In genomic region chrX:13180807-13181206, GRCh38 we compare ENCODE assay signal across 13 cellular contexts.
DNase-seq lines count a peak whose midpoint lies in the region; ATAC-seq, FAIRE-seq and TF ChIP-seq lines count a peak whose summit lies in the region.
"Had no signal": no experiment of that assay in that cellular context is flagged by ENCODE, and none has a peak within 500 bp of the region (broad histone marks: within the 10 kb centered on the region; RNA-seq: fewer than 3 reads in every experiment).

No MANE protein-coding gene starts in this region.

- no peaks in the 10 kb centered on the region for H3K9me3 Mint-ChIP-seq in activated CD8-positive, alpha-beta T cell treated with anti-CD3 and anti-CD28 coated beads, Interleukin-2, amount 10 ng/mL, durations not matched to agents 7 days and 5 days (ENCODE audit: insufficient read depth)

- DNase-seq in Jurkat, Clone E6-1 (ENCODE audit: low read depth, low spot score), result peak; percentile 28
- peak; percentile 45 for DNase-seq in astrocyte of the hippocampus (ENCODE audit: low read depth, low spot score)
- DNase-seq in kidney glomerular epithelial cell (lab: John Stamatoyannopoulos, UW), result peak; percentile 4
- DNase-seq in activated CD8-positive, alpha-beta T cell treated with anti-CD3 and anti-CD28 coated beads, Interleukin-2, amount 10 ng/mL, durations not matched to agents 7 days and 5 days, result no peak
- no peak for DNase-seq in D721Med (ENCODE audit: insufficient read length, low spot score)
- DNase-seq: activated CD4-positive, alpha-beta T cell treated with anti-CD3 and anti-CD28 coated beads, Interleukin-2, amount 50 U/mL, for 4 hours; activated effector memory CD4-positive, alpha-beta T cell treated with anti-CD3 and anti-CD28 coated beads, Interleukin-2, amount 50 U/mL, for 16 hours; CD4-positive, CD25-positive, alpha-beta regulatory T cell; stimulated activated naive CD8-positive, alpha-beta T cell treated with anti-CD3 and anti-CD28 coated beads, Interleukin-15, amount 100 ng/mL, for 72 hours had no signal

- H3K9ac ChIP-seq in BLaER1 treated with 17β-estradiol and CSF1 and Interleukin-3, amounts not matched to agents 10 nM and 100 nM, result no peak overlapping the region
- H3K9ac ChIP-seq: KMS-11 had no signal

- peaks cover 6 to 36% (median 15%) of the 10 kb centered on the region in 11 experiments; a peak in 18 of 22 replicates for H3K9me3 ChIP-seq in BLaER1 treated with 17β-estradiol and CSF1 and Interleukin-3, amounts not matched to agents 10 nM and 100 nM (replicated peaks in 1 of 11)

- H3K4me3 Mint-ChIP-seq in activated CD8-positive, alpha-beta T cell treated with anti-CD3 and anti-CD28 coated beads, Interleukin-2, amount 10 ng/mL, durations not matched to agents 7 days and 5 days, result no peak overlapping the region
- H3K4me3 Mint-ChIP-seq: CD4-positive, CD25-positive, alpha-beta regulatory T cell; stimulated activated naive CD8-positive, alpha-beta T cell treated with anti-CD3 and anti-CD28 coated beads, Interleukin-15, amount 100 ng/mL, for 72 hours had no signal

- POLR2A ChIA-PET in activated CD8-positive, alpha-beta T cell treated with anti-CD3 and anti-CD28 coated beads, Interleukin-2, amount 10 ng/mL, durations not matched to agents 7 days and 5 days (lab: Charles Lee), result no interaction called here

- H3K36me3 Mint-ChIP-seq in activated CD8-positive, alpha-beta T cell treated with anti-CD3 and anti-CD28 coated beads, Interleukin-2, amount 10 ng/mL, durations not matched to agents 7 days and 5 days (ENCODE audit: low read depth), result peaks cover 1% of the 10 kb centered on the region
- H3K36me3 Mint-ChIP-seq: CD4-positive, CD25-positive, alpha-beta regulatory T cell had no signal

- FAIRE-seq in D721Med (lab: Jason Lieb, UNC), result no peak

- no peaks in the 10 kb centered on the region for H3K36me3 ChIP-seq in BLaER1 treated with 17β-estradiol and CSF1 and Interleukin-3, amounts not matched to agents 10 nM and 100 nM

- H3K4me1 Mint-ChIP-seq in activated CD8-positive, alpha-beta T cell treated with anti-CD3 and anti-CD28 coated beads, Interleukin-2, amount 10 ng/mL, durations not matched to agents 7 days and 5 days (ENCODE audit: low read depth), result peaks cover 12% of the 10 kb centered on the region

- H3K4me2 ChIP-seq in BLaER1 treated with 17β-estradiol and CSF1 and Interleukin-3, amounts not matched to agents 10 nM and 100 nM, result peak overlapping the region in 6 of 11 experiments; percentile 20 to 54 (median 36); a peak in 10 of 22 replicates
- H3K4me2 ChIP-seq: KMS-11 had no signal

- no peak for ATAC-seq in activated CD8-positive, alpha-beta T cell treated with anti-CD3 and anti-CD28 coated beads, Interleukin-2, amount 10 ng/mL, durations not matched to agents 7 days and 5 days
- ATAC-seq in GM19395 (IDR thresholded peaks at IDR 0.05; ENCODE audit: unreplicated experiment) (no peak), HG03378 (IDR thresholded peaks at IDR 0.05; ENCODE audit: unreplicated experiment) (no peak)
- ATAC-seq: stimulated activated naive CD8-positive, alpha-beta T cell treated with anti-CD3 and anti-CD28 coated beads, Interleukin-15, amount 100 ng/mL, for 72 hours had no signal

- TF ChIP-seq CTCF in D721Med (IDR thresholded peaks at IDR 0.05; ENCODE audit: insufficient read depth, missing control alignments), result no peak

- H3K4me3 ChIP-seq in BLaER1 treated with 17β-estradiol and CSF1 and Interleukin-3, amounts not matched to agents 10 nM and 100 nM, result no peak overlapping the region
- H3K4me3 ChIP-seq in Jurkat, Clone E6-1 (ENCODE audit: low read length), result no peak overlapping the region

- H3K27me3 ChIP-seq in BLaER1 treated with 17β-estradiol and CSF1 and Interleukin-3, amounts not matched to agents 10 nM and 100 nM, result peaks cover 0 to 37% (median 0%) of the 10 kb centered on the region in 11 experiments; a peak in 7 of 22 replicates

- CTCF ChIA-PET in activated CD8-positive, alpha-beta T cell treated with anti-CD3 and anti-CD28 coated beads, Interleukin-2, amount 10 ng/mL, durations not matched to agents 7 days and 5 days (lab: Charles Lee), result no interaction called here

- H3K27ac Mint-ChIP-seq in activated CD8-positive, alpha-beta T cell treated with anti-CD3 and anti-CD28 coated beads, Interleukin-2, amount 10 ng/mL, durations not matched to agents 7 days and 5 days, result no peak overlapping the region
- H3K27ac Mint-ChIP-seq: CD4-positive, CD25-positive, alpha-beta regulatory T cell; stimulated activated naive CD8-positive, alpha-beta T cell treated with anti-CD3 and anti-CD28 coated beads, Interleukin-15, amount 100 ng/mL, for 72 hours had no signal

- H3K27me3 Mint-ChIP-seq in activated CD8-positive, alpha-beta T cell treated with anti-CD3 and anti-CD28 coated beads, Interleukin-2, amount 10 ng/mL, durations not matched to agents 7 days and 5 days (ENCODE audit: low read depth), result no peaks in the 10 kb centered on the region
- H3K27me3 Mint-ChIP-seq: CD4-positive, CD25-positive, alpha-beta regulatory T cell; stimulated activated naive CD8-positive, alpha-beta T cell treated with anti-CD3 and anti-CD28 coated beads, Interleukin-15, amount 100 ng/mL, for 72 hours had no signal

- no peaks in the 10 kb centered on the region for H4K20me1 ChIP-seq in BLaER1 treated with 17β-estradiol and CSF1 and Interleukin-3, amounts not matched to agents 10 nM and 100 nM

- H3K4me1 ChIP-seq in BLaER1 treated with 17β-estradiol and CSF1 and Interleukin-3, amounts not matched to agents 10 nM and 100 nM, result peaks cover 0 to 23% (median 3%) of the 10 kb centered on the region in 10 experiments; a peak in 9 of 20 replicates

- H3K27ac ChIP-seq in BLaER1 treated with 17β-estradiol and CSF1 and Interleukin-3, amounts not matched to agents 10 nM and 100 nM, result peak overlapping the region in 2 of 11 experiments; percentile 9 to 32; a peak in 2 of 22 replicates
- H3K27ac ChIP-seq: KMS-11 had no signal

Comparison
In these comparisons a context has a peak if more than half of its experiments do, and no peak if none do; other contexts are left out.
1. DNase-seq: peak in Jurkat, Clone E6-1 (single experiment), astrocyte of the hippocampus (single experiment) and kidney glomerular epithelial cell (single experiment); none in activated CD8-positive, alpha-beta T cell treated with anti-CD3 and anti-CD28 coated beads, Interleukin-2, amount 10 ng/mL, durations not matched to agents 7 days and 5 days (single experiment) and D721Med (single experiment).